ENCODE assay signal across 10 cellular contexts in the genomic region with DNA sequence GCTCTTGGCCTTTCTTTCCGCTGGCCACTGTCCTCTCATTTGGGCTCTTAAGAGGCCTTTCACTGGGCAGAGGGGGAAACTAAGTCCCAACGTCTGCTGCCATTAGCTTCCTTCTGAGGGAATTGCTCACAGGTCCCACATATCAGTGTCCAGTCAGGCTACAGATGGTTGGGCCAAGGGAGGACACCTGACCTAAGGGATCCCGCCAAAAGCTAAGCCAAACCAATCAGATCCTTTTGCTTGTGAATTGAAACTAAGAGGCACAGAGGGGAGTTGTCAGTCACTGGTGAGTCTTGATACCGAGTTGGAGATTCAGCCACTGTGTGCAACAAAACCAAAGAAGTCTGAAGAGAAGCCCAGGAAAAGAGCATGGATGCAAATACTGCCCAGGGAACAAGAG. TPM values are rescaled to one million over a fixed set of nuclear protein-coding genes. Genes with fewer than 3 reads are reported as not detected.
"Had no signal": no experiment of that assay in that cellular context is flagged by ENCODE, and none has a peak within 500 bp of the region (broad histone marks: within the 10 kb centered on the region; RNA-seq: fewer than 3 reads in every experiment).

No MANE protein-coding gene starts in this region.

- H3K9me3 Mint-ChIP-seq: H9 had no signal

- H2AFZ ChIP-seq: GM23248 had no signal

- ATAC-seq: HepG2 had no signal

- H3K4me1 Mint-ChIP-seq: H9 had no signal

- H3K9ac ChIP-seq: GM23248 had no signal

- DNase-seq: GOT3, H9, HCEC 1CT, KG1 had no signal

- FAIRE-seq: H54, HepG2 had no signal

- H3K27ac ChIP-seq: GM23248, HL-60 had no signal

- H3K27ac Mint-ChIP-seq: H9, IgD-negative memory B cell had no signal

- H3K4me3 Mint-ChIP-seq: H9, IgD-negative memory B cell had no signal

- H3K4me3 ChIP-seq: GM23248 had no signal

- H3K36me3 Mint-ChIP-seq: IgD-negative memory B cell had no signal

RNA-seq across cellular contexts. Expression of a gene that starts 5.7 kb away (rescaled TPM):
- total RNA-seq: GM23248, H9, HepG2, HT1080 had no signal
- polyA plus RNA-seq: GM23248, HepG2, IgD-negative memory B cell had no signal

RNA-seq across cellular contexts. Expression of a gene that starts 13.6 kb away (rescaled TPM):
- total RNA-seq: GM23248, HepG2, HT1080 had no signal
- polyA plus RNA-seq: GM23248, HepG2 had no signal

RNA-seq across cellular contexts. Expression of a gene that starts 38.2 kb away (rescaled TPM):
- total RNA-seq: GM23248, HT1080 had no signal
- polyA plus RNA-seq: GM23248, IgD-negative memory B cell had no signal
